Comparison of ENCODE assay signal across 9 cellular contexts in genomic region chr2:206727287-206727686, GRCh38. TPM values are rescaled to one million over a fixed set of nuclear protein-coding genes. Genes with fewer than 3 reads are reported as not detected.
"Had no signal": no experiment of that assay in that cellular context is flagged by ENCODE, and none has a peak within 500 bp of the region (broad histone marks: within the 10 kb centered on the region; RNA-seq: fewer than 3 reads in every experiment).

No MANE protein-coding gene starts in this region.

- ATAC-seq: GM12878 had no signal

- H3K4me3 ChIP-seq: GM12878 had no signal

- DNase-seq: GDM1, GF-D8 had no signal

- FAIRE-seq: G401.6, GM12878, GM12891, GM12892, GM18507, GM19239 had no signal

RNA-seq across cellular contexts. Expression of gene DYTN, which starts 9.1 kb away (rescaled TPM):
- total RNA-seq: G401 had no signal
